Comparison of ENCODE assay signal across 8 cellular contexts in the genomic region with DNA sequence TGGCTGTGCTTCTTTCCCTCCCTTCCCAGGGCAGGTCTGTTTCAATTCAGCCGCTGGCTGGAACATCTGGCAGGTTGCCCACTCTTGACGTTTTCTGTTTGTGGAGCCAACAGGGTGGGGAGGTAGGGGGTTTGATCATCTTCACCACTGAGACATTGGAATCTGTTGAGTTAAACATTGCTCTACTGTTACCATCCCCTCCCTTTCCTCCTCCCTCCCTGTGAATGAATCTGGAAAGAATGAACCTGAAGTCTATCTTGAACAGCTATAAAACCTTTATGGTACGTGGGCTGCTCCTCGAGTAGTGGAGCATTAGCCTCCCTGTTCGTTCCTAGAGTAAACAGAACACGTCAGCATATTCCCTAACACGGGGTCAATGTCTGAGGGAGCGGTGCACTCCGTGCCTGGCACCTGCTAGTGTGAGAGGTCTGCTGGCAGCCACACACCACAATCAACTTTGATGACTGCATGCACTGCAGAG.
DNase-seq lines count a peak whose midpoint lies in the region; TF ChIP-seq lines count a peak whose summit lies in the region.

No MANE protein-coding gene starts in this region.

- no peak overlapping the region for H3K9ac ChIP-seq in endodermal cell (ENCODE audit: extremely low read depth, low read length, poor library complexity, severe bottlenecking)

- H3K4me3 ChIP-seq in epithelial cell of esophagus (ENCODE audit: low read length) (no peak overlapping the region), muscle layer of duodenum (ENCODE audit: low read depth in 1 of 2, low read length in 2 of 2) (no peak overlapping the region), endodermal cell (ENCODE audit: low read length) (no peak overlapping the region)

- H3K27me3 Mint-ChIP-seq in endodermal cell (ENCODE audit: insufficient read depth), result peaks cover 7% of the 10 kb centered on the region

- H3K27me3 ChIP-seq in muscle layer of duodenum (ENCODE audit: low read depth, low read length), result no peaks in the 10 kb centered on the region
- no peaks in the 10 kb centered on the region for H3K27me3 ChIP-seq in endodermal cell (ENCODE audit: control insufficient read depth, insufficient read depth, low read length, poor library complexity, severe bottlenecking)

- WGBS in endodermal cell (ENCODE audit: insufficient coverage in 1 of 2, insufficient read length in 1 of 2), 2 experiments, result 90 to 94% methylated on average over 7 to 9 of the region's 9 CpGs

- H3K27ac Mint-ChIP-seq in endodermal cell, result no peak overlapping the region

- no peaks in the 10 kb centered on the region for H3K36me3 ChIP-seq in muscle layer of duodenum (ENCODE audit: control insufficient read depth in 1 of 2, insufficient read depth in 2 of 2, low read length in 2 of 2)
- no peaks in the 10 kb centered on the region for H3K36me3 ChIP-seq in endodermal cell (ENCODE audit: control insufficient read depth, insufficient read depth, low read length)

- no peak for TF ChIP-seq CTCF in epithelial cell of esophagus (IDR thresholded peaks at IDR 0.05; ENCODE audit: insufficient read depth, low read depth, low read length, missing control alignments)
- TF ChIP-seq CTCF in endodermal cell (conservative IDR thresholded peaks at IDR 0.05), result no peak

- H3K4me1 Mint-ChIP-seq in endodermal cell, result no peaks in the 10 kb centered on the region

- DNase-seq in COR-L47 (lab: John Stamatoyannopoulos, UW) (peak; percentile 74), NCI-H226 (peak; percentile 99), epithelial cell of esophagus (ENCODE audit: low read depth) (peak; percentile 76), posterior vena cava (ENCODE audit: low spot score) (no peak), endodermal cell (no peak), ecto neural progenitor cell (ENCODE audit: low spot score) (no peak)
- no peak for DNase-seq in stimulated activated CD4-positive, alpha-beta T cell treated with anti-CD3 and anti-CD28 coated beads, Interleukin-4, amount 100 ng/mL, for 1 hour

- intact Hi-C loops in posterior vena cava (cut with DNase I), result loop anchor here in 1 of 2 donors (5.0 kb wide), 1 partner anchor 1554 kb away; no protein-coding TSS in a partner anchor

- H3K4me3 Mint-ChIP-seq in endodermal cell, result no peak overlapping the region

- H3K9me3 ChIP-seq in muscle layer of duodenum (ENCODE audit: control insufficient read depth in 1 of 2, low read length in 2 of 2) (peaks cover 0 to 4% of the 10 kb centered on the region in 2 donors), endodermal cell (ENCODE audit: control insufficient read depth, low read length) (peaks cover 16% of the 10 kb centered on the region)

- peaks cover 3% of the 10 kb centered on the region for H3K9me3 Mint-ChIP-seq in endodermal cell

- H3K36me3 Mint-ChIP-seq in endodermal cell (ENCODE audit: low read depth), result no peaks in the 10 kb centered on the region

- H3K27ac ChIP-seq in muscle layer of duodenum (ENCODE audit: low read length), result peak overlapping the region; percentile 68
- H3K27ac ChIP-seq in endodermal cell (ENCODE audit: low read depth, low read length), result no peak overlapping the region

- H3K4me1 ChIP-seq in muscle layer of duodenum (ENCODE audit: control insufficient read depth in 1 of 2, insufficient read depth in 2 of 2, low read length in 2 of 2) (peaks cover 6 to 21% of the 10 kb centered on the region in 2 donors), endodermal cell (ENCODE audit: control insufficient read depth, insufficient read depth, low read length) (no peaks in the 10 kb centered on the region)

Comparison
In these comparisons a context has a peak if more than half of its experiments do, and no peak if none do; other contexts are left out.
1. DNase-seq: peak in COR-L47 (single experiment), NCI-H226 (single experiment) and epithelial cell of esophagus (single experiment); none in posterior vena cava (single experiment), endodermal cell (single experiment), stimulated activated CD4-positive, alpha-beta T cell treated with anti-CD3 and anti-CD28 coated beads, Interleukin-4, amount 100 ng/mL, for 1 hour (single experiment) and ecto neural progenitor cell (single experiment).